In the genomic region with DNA sequence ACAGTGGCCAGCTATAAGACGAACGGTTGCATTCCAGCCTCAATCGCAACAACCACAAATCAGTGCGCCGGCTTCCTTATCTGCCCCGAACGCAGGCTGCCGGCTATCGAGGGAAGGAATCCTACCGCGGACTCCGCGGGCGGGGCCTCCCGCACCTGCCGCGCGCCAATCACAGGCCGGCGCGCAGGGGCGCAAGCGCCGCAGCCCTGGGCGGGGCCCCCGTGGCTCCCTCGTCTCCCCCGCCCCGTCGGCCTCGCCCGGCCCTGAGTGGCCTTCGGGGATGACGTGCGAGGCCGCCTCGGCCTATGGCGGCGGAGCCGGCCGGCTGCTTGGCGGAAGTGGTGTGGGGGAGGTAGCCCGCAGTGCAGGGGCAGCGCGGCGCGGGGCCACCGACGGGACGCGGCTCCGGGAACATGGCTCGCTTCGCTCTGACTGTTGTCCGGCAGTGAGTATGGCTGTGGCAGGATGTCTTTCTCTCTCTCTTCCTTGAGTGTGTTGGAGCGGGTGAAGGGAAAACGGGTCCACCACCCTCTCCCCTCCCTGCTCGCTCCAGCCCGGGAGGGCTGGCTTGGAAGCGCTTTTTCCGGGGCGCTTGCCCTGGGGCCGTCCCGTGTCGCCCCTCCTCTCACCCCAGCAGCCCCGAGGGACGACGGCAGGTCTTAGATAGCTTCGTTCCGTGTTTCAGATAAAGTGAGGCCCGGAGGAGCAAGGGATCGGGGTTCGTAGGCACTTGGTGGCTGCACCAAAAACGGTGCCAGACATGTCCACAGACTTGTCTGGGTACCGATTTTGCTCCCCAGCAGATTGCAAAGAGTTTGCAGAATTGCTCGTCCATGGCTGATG, we compare ENCODE assay signal across 8 cellular contexts. TPM values are rescaled to one million over a fixed set of nuclear protein-coding genes. Genes with fewer than 3 reads are reported as not detected.
DNase-seq lines count a peak whose midpoint lies in the region; ATAC-seq and TF ChIP-seq lines count a peak whose summit lies in the region.

A gene with protein sequence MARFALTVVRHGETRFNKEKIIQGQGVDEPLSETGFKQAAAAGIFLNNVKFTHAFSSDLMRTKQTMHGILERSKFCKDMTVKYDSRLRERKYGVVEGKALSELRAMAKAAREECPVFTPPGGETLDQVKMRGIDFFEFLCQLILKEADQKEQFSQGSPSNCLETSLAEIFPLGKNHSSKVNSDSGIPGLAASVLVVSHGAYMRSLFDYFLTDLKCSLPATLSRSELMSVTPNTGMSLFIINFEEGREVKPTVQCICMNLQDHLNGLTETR (plus strand): TSS at position 355 of the 843 bp plus-strand sequence. CDS start 59 bp downstream, at position 414.

- H3K4me1 ChIP-seq in fibroblast of lung (ENCODE audit: control insufficient read depth, extremely low read depth, insufficient read depth, low read length), result no peaks in the 10 kb centered on the region
- peaks cover 14 to 15% of the 10 kb centered on the region in 2 donors for H3K4me1 ChIP-seq in naive thymus-derived CD4-positive, alpha-beta T cell (ENCODE audit: control insufficient read depth in 2 of 2, insufficient read depth in 2 of 2, low read length in 2 of 2)

- peak within 1 kb of the TSS; percentile 94 for H3K27ac ChIP-seq in fibroblast of lung (ENCODE audit: insufficient read depth, low read length)
- peak within 1 kb of the TSS; percentile 84 for H3K27ac ChIP-seq in naive thymus-derived CD4-positive, alpha-beta T cell (ENCODE audit: low read depth, low read length)

- peak within 1 kb of the TSS; percentile 91 for H3K9ac ChIP-seq in fibroblast of lung (ENCODE audit: insufficient read depth, low read length)

- intact Hi-C loops in naive thymus-derived CD4-positive, alpha-beta T cell (cut with micrococcal nuclease), result loop anchor here (1.0 to 10.0 kb wide), 9 partner anchors 16 to 1506 kb away; partner anchors contain the start of genes PARP11 (in 2 of the 2), RAD51AP1 (in 2 of the 2), CRACR2A (in 1 of the 2) and ITFG2 (in 1 of the 2)

- ATAC-seq in naive thymus-derived CD4-positive, alpha-beta T cell, result peak; percentile 99
- peak; percentile 99 for ATAC-seq in stimulated activated memory B cell treated with anti-CD40 and anti-IgM and Interleukin-4, amounts not matched to agents 10 μg/mL and 1 μg/mL and 100 μg/mL, for 72 hours

- H3K27me3 Mint-ChIP-seq in naive thymus-derived CD4-positive, alpha-beta T cell, result no peaks in the 10 kb centered on the region
- H3K27me3 Mint-ChIP-seq in stimulated activated memory B cell treated with anti-CD40 and anti-IgM and Interleukin-4, amounts not matched to agents 10 μg/mL and 1 μg/mL and 100 μg/mL, for 72 hours, result no peaks in the 10 kb centered on the region

- no peaks in the 10 kb centered on the region for H3K9me3 ChIP-seq in fibroblast of lung (ENCODE audit: control insufficient read depth, insufficient read depth, low read depth, low read length)
- no peaks in the 10 kb centered on the region for H3K9me3 ChIP-seq in naive thymus-derived CD4-positive, alpha-beta T cell (ENCODE audit: control insufficient read depth in 2 of 3, low read length in 3 of 3)

- H2AFZ ChIP-seq in fibroblast of lung (ENCODE audit: low read length), result peak within 1 kb of the TSS; percentile 100

- H3K27me3 ChIP-seq in fibroblast of lung (ENCODE audit: control insufficient read depth, insufficient read depth, low read length), result no peaks in the 10 kb centered on the region
- no peaks in the 10 kb centered on the region for H3K27me3 ChIP-seq in naive thymus-derived CD4-positive, alpha-beta T cell (ENCODE audit: control insufficient read depth in 2 of 2, insufficient read depth in 2 of 2, low read length in 2 of 2)

- H3K27ac Mint-ChIP-seq in naive thymus-derived CD4-positive, alpha-beta T cell, result peak within 1 kb of the TSS; percentile 74 to 96 (median 92)
- H3K27ac Mint-ChIP-seq in stimulated activated memory B cell treated with anti-CD40 and anti-IgM and Interleukin-4, amounts not matched to agents 10 μg/mL and 1 μg/mL and 100 μg/mL, for 72 hours, result peak within 1 kb of the TSS; percentile 95

- H4K20me1 ChIP-seq in fibroblast of lung (ENCODE audit: control insufficient read depth, extremely low read depth, insufficient read depth, low read length), result no peaks in the 10 kb centered on the region

- DNase-seq in Daoy (ENCODE audit: low read depth) (peak; percentile 99), GOT3 (lab: John Stamatoyannopoulos, UW) (peak; percentile 80), LHCN-M2 (ENCODE audit: low read depth) (peak; percentile 94), RPMI8226 (peak; percentile 97), fibroblast of lung (ENCODE audit: low read depth in 2 of 2) (peak; percentile 89 to 93)
- DNase-seq in activated T-helper 1 cell treated with anti-CD3 and anti-CD28 coated beads, Interleukin-2, amount 50 U/mL, for 16 hours (ENCODE audit: low read depth in 1 of 2, low spot score in 1 of 2), result peak; percentile 76 to 91
- peak; percentile 86 to 97 (median 90) for DNase-seq in naive thymus-derived CD4-positive, alpha-beta T cell

- peak within 1 kb of the TSS; percentile 97 for H3K4me2 ChIP-seq in fibroblast of lung (ENCODE audit: extremely low read depth, insufficient read depth, low read length)

- H3K36me3 Mint-ChIP-seq in naive thymus-derived CD4-positive, alpha-beta T cell, result peaks cover 0 to 7% (median 0%) of the 10 kb centered on the region in 5 donors
- peaks cover 12% of the 10 kb centered on the region for H3K36me3 Mint-ChIP-seq in stimulated activated memory B cell treated with anti-CD40 and anti-IgM and Interleukin-4, amounts not matched to agents 10 μg/mL and 1 μg/mL and 100 μg/mL, for 72 hours

- CTCF ChIA-PET in naive thymus-derived CD4-positive, alpha-beta T cell (lab: Charles Lee), result interaction anchor here (0.5 to 1.0 kb wide), 3 partner anchors 12 to 311 kb away, joined by 3 to 4 read pairs (median 3); no protein-coding TSS in a partner anchor

- POLR2A ChIA-PET in naive thymus-derived CD4-positive, alpha-beta T cell (lab: Charles Lee), result interaction anchor here (0.6 to 1.5 kb wide), 7 partner anchors 9 to 370 kb away, joined by 3 to 5 read pairs (median 3); no protein-coding TSS in a partner anchor

- peaks cover 23% of the 10 kb centered on the region for H3K79me2 ChIP-seq in fibroblast of lung (ENCODE audit: control insufficient read depth, insufficient read depth, low read length)

- H3K4me3 ChIP-seq in fibroblast of lung (replicated peaks in 1 of 4; ENCODE audit: control extremely low read depth in 1 of 4, insufficient read depth in 1 of 4, low read depth in 3 of 4, low read length in 4 of 4), result peak within 1 kb of the TSS; percentile 73 to 99 (median 94)
- peak within 1 kb of the TSS; percentile 85 for H3K4me3 ChIP-seq in naive thymus-derived CD4-positive, alpha-beta T cell (ENCODE audit: low read length)

- no peaks in the 10 kb centered on the region for H3K9me3 Mint-ChIP-seq in naive thymus-derived CD4-positive, alpha-beta T cell
- no peaks in the 10 kb centered on the region for H3K9me3 Mint-ChIP-seq in stimulated activated memory B cell treated with anti-CD40 and anti-IgM and Interleukin-4, amounts not matched to agents 10 μg/mL and 1 μg/mL and 100 μg/mL, for 72 hours

- H3K4me1 Mint-ChIP-seq in naive thymus-derived CD4-positive, alpha-beta T cell, result peaks cover 21 to 53% (median 46%) of the 10 kb centered on the region in 7 donors
- H3K4me1 Mint-ChIP-seq in stimulated activated memory B cell treated with anti-CD40 and anti-IgM and Interleukin-4, amounts not matched to agents 10 μg/mL and 1 μg/mL and 100 μg/mL, for 72 hours, result peaks cover 40% of the 10 kb centered on the region

- TF ChIP-seq CTCF in fibroblast of lung (conservative IDR thresholded peaks at IDR 0.05 in 1 of 2, IDR thresholded peaks at IDR 0.05 in 1 of 2; ENCODE audit: low read depth in 1 of 2, low read length in 2 of 2), result no peak

- H3K36me3 ChIP-seq in fibroblast of lung (ENCODE audit: control insufficient read depth, insufficient read depth, low read length), result peaks cover 2% of the 10 kb centered on the region
- peaks cover 0 to 3% (median 0%) of the 10 kb centered on the region in 3 experiments for H3K36me3 ChIP-seq in naive thymus-derived CD4-positive, alpha-beta T cell (ENCODE audit: control insufficient read depth in 2 of 3, insufficient read depth in 3 of 3, low read length in 3 of 3)

- H3K4me3 Mint-ChIP-seq in naive thymus-derived CD4-positive, alpha-beta T cell, result peak within 1 kb of the TSS; percentile 83 to 97 (median 95)
- H3K4me3 Mint-ChIP-seq in stimulated activated memory B cell treated with anti-CD40 and anti-IgM and Interleukin-4, amounts not matched to agents 10 μg/mL and 1 μg/mL and 100 μg/mL, for 72 hours, result peak within 1 kb of the TSS; percentile 96

RNA-seq across cellular contexts. Expression of the gene that starts here (rescaled TPM):
- total RNA-seq in Daoy (2014; rRNA removed; shearing (Covaris generic)), result 9.7 and 15.8 TPM in 2 replicates
- total RNA-seq in LHCN-M2 (2014; rRNA removed) (17.2 and 18.4 TPM in 2 replicates), fibroblast of lung (12.3 and 19.5 TPM in 2 replicates)
- 15.0 TPM for polyA plus RNA-seq in LHCN-M2 (2012)
- polyA plus RNA-seq in fibroblast of lung, result 15.3 and 20.7 TPM in 2 replicates
- polyA plus RNA-seq in fibroblast of lung (2012), result 17.5 and 22.8 TPM in 2 replicates
- polyA minus RNA-seq in fibroblast of lung (ENCODE audit: low replicate concordance), result 0.37 TPM in 1 of 2 replicates, not detected in the other
- total RNA-seq in naive thymus-derived CD4-positive, alpha-beta T cell, result 10 to 100 TPM in 3 of 5 experiments, 1 to 10 TPM in 2; 7.1 to 15.8 (median 11.1) TPM
- polyA plus RNA-seq in naive thymus-derived CD4-positive, alpha-beta T cell, result 1 to 10 TPM; 4.4 to 6.6 TPM

Comparison
In these comparisons a context has a peak if more than half of its experiments do, and no peak if none do; other contexts are left out.
1. Peak in every context shown above with its lines: DNase-seq, ATAC-seq, H3K4me3 ChIP-seq and H3K27ac ChIP-seq.